Comparison of ENCODE assay signal across 8 cellular contexts in genomic region chr15:31216210-31216911, GRCh38.
A peak's percentile ranks its signal among the peaks of the same experiment; 100 is the strongest.
DNase-seq lines count a peak whose midpoint lies in the region; ATAC-seq and TF ChIP-seq lines count a peak whose summit lies in the region.

No MANE protein-coding gene starts in this region.

- TF ChIP-seq CTCF in CD14-positive monocyte (IDR thresholded peaks at IDR 0.05) (no peak), OCI-LY1 (IDR thresholded peaks at IDR 0.05; ENCODE audit: low read length) (no peak), osteocyte (IDR thresholded peaks at IDR 0.05) (no peak)

- H3K27me3 Mint-ChIP-seq in CD14-positive monocyte (ENCODE audit: low read depth in 3 of 3), result peaks cover 0 to 3% (median 0%) of the 10 kb centered on the region in 3 donors
- H3K27me3 Mint-ChIP-seq in osteocyte (ENCODE audit: unreplicated experiment), result peaks cover 5% of the 10 kb centered on the region

- peak; percentile 90 for DNase-seq in CD14-positive monocyte (ENCODE audit: low spot score)
- peak; percentile 51 for DNase-seq in activated gamma-delta T cell treated with Interleukin-2 at 50 U/mL for 16 hours
- DNase-seq in head of caudate nucleus, result peak in 40 of 42 donors; percentile 42 to 81 (median 61)
- no peak for DNase-seq in osteocyte (ENCODE audit: extremely low spot score, unreplicated experiment)
- no peak for DNase-seq in dermis blood vessel endothelial cell

- H3K4me1 ChIP-seq in OCI-LY1 (ENCODE audit: insufficient read depth, low read length, severe bottlenecking), result peaks cover 40% of the 10 kb centered on the region

- H4K20me1 ChIP-seq in OCI-LY1 (ENCODE audit: insufficient read depth, low read length), result no peaks in the 10 kb centered on the region

- H2AFZ ChIP-seq in OCI-LY1 (ENCODE audit: low read length), result no peak overlapping the region

- peak overlapping the region; percentile 93 to 98 (median 97) for H3K27ac Mint-ChIP-seq in CD14-positive monocyte
- H3K27ac Mint-ChIP-seq in osteocyte (ENCODE audit: unreplicated experiment), result peak overlapping the region; percentile 62

- intact Hi-C loops in CD14-positive monocyte (cut with micrococcal nuclease), result loop anchor here (1.0 to 5.0 kb wide), 3 partner anchors 48 to 271 kb away; no protein-coding TSS in a partner anchor
- intact Hi-C loops in head of caudate nucleus (cut with DNase I), result loop anchor here (5.0 to 10.0 kb wide), 2 partner anchors 41 to 148 kb away; no protein-coding TSS in a partner anchor

- H3K9me3 ChIP-seq in OCI-LY1 (ENCODE audit: low read length), result peaks cover 3% of the 10 kb centered on the region

- peak; percentile 67 for TF ChIP-seq POLR2A in GM19193 (IDR thresholded peaks at IDR 0.05; ENCODE audit: extremely low read depth, insufficient read depth, insufficient read length)

- H3K4me3 Mint-ChIP-seq in CD14-positive monocyte (peak overlapping the region; percentile 80 to 86), osteocyte (ENCODE audit: unreplicated experiment) (peak overlapping the region; percentile 69)

- H3F3A ChIP-seq in OCI-LY1 (ENCODE audit: insufficient read depth, low read length), result no peaks in the 10 kb centered on the region

- peak overlapping the region; percentile 64 for H3K4me2 ChIP-seq in OCI-LY1 (ENCODE audit: low read length)

- H3K36me3 ChIP-seq in OCI-LY1 (ENCODE audit: insufficient read depth, low read length), result peaks cover 11% of the 10 kb centered on the region

- peak overlapping the region; percentile 93 for H3K27ac ChIP-seq in OCI-LY1 (ENCODE audit: low read depth, low read length, poor library complexity, severe bottlenecking)

- H3K9ac ChIP-seq in OCI-LY1 (ENCODE audit: low read length), result peak overlapping the region; percentile 68

- H3K4me3 ChIP-seq in OCI-LY1 (ENCODE audit: low read depth, low read length, poor library complexity, severe bottlenecking), result peak overlapping the region; percentile 62

- H3K27me3 ChIP-seq in OCI-LY1 (ENCODE audit: insufficient read depth, low read length), result no peaks in the 10 kb centered on the region

- H3K36me3 Mint-ChIP-seq in CD14-positive monocyte (peaks cover 15 to 19% of the 10 kb centered on the region in 2 donors), osteocyte (ENCODE audit: unreplicated experiment) (no peaks in the 10 kb centered on the region)

- no peaks in the 10 kb centered on the region for H3K9me2 ChIP-seq in OCI-LY1 (ENCODE audit: low read depth, low read length)

- no peaks in the 10 kb centered on the region for H3K79me2 ChIP-seq in OCI-LY1 (ENCODE audit: insufficient read depth, low read length)

- peaks cover 0 to 6% (median 0%) of the 10 kb centered on the region in 7 donors for H3K9me3 Mint-ChIP-seq in CD14-positive monocyte
- H3K9me3 Mint-ChIP-seq in osteocyte (ENCODE audit: unreplicated experiment), result peaks cover 2% of the 10 kb centered on the region

- ATAC-seq in HG03342 (IDR thresholded peaks at IDR 0.05; ENCODE audit: unreplicated experiment), result peak; percentile 36

- peaks cover 79% of the 10 kb centered on the region for H3K4me1 Mint-ChIP-seq in CD14-positive monocyte
- peaks cover 15% of the 10 kb centered on the region for H3K4me1 Mint-ChIP-seq in osteocyte (ENCODE audit: unreplicated experiment)

Comparison
In these comparisons a context has a peak if more than half of its experiments do, and no peak if none do; other contexts are left out.
1. DNase-seq: peak in CD14-positive monocyte (single experiment), activated gamma-delta T cell treated with Interleukin-2 at 50 U/mL for 16 hours (single experiment) and head of caudate nucleus (40 of 42); none in osteocyte (single experiment) and dermis blood vessel endothelial cell (single experiment).